Comparison of ENCODE assay signal across 8 cellular contexts in the genomic region with DNA sequence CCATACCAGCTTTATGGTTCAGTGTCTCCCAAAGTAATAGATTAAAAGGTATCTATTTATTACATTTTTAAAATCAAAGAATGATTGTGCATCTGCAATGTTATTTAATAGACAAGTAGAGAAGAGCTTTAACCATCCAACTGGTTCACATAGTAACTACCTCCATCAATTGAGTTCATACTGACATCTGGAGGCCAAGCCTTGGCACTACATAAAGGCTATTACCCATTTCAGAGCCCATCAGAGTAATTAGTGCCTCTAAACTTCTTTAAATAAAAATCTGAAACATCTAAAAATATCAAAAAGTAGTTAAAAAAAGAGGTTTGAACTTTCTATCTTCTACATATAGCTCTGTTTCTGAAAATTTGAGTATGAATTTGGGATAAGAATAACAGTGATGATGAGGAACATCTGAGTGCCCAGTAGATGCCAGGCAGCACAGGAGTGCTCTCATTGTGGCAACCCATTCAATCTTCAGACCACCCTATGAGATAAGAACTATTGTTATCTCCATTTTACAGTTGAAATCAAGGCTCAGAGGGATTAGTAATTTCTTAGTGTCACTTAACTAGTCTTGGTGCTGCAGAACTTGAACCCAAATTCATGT.
DNase-seq lines count a peak whose midpoint lies in the region; ATAC-seq, FAIRE-seq and TF ChIP-seq lines count a peak whose summit lies in the region.

No MANE protein-coding gene starts in this region.

- H3K36me3 ChIP-seq in parathyroid adenoma (ENCODE audit: control insufficient read depth, insufficient read depth, low read length) = peaks cover 3% of the 10 kb centered on the region

- intact Hi-C loops in posterior vena cava (cut with DNase I) = loop anchor here (10.0 kb wide), 1 partner anchor 551 kb away; no protein-coding TSS in a partner anchor

- no peaks in the 10 kb centered on the region for H3K9me3 ChIP-seq in parathyroid adenoma (ENCODE audit: control insufficient read depth, low read length)

- H3K27ac ChIP-seq in parathyroid adenoma = no peak overlapping the region

- no peak overlapping the region for H3K4me2 ChIP-seq in parathyroid adenoma (ENCODE audit: low read length)

- no peaks in the 10 kb centered on the region for H3K4me1 ChIP-seq in parathyroid adenoma

- peaks cover 11% of the 10 kb centered on the region for H3K36me3 Mint-ChIP-seq in WTC11

- H3K4me3 ChIP-seq in fibroblast of villous mesenchyme (ENCODE audit: low read depth, low read length) (no peak overlapping the region), parathyroid adenoma (ENCODE audit: low read depth, low read length) (no peak overlapping the region)

- CTCF ChIA-PET in WTC11 (lab: Charles Lee) = interaction anchor here (0.5 to 1.5 kb wide), 10 partner anchors 27 to 554 kb away, joined by 3 to 8 read pairs (median 4); no protein-coding TSS in a partner anchor

- H3K27me3 Mint-ChIP-seq in WTC11 (ENCODE audit: low read depth) = no peaks in the 10 kb centered on the region; the same call in 1 of the 2 replicates

- FAIRE-seq in G401.6 (lab: Jason Lieb, UNC) = peak; percentile 72

- POLR2A ChIA-PET in WTC11 (lab: Charles Lee) = no interaction called here

- TF ChIP-seq CTCF in WTC11 (IDR thresholded peaks at IDR 0.05) (no peak), fibroblast of villous mesenchyme (IDR thresholded peaks at IDR 0.05; ENCODE audit: insufficient read depth, low read depth, low read length) (peak; percentile 79), parathyroid adenoma (IDR thresholded peaks at IDR 0.05) (peak; percentile 78)

- DNase-seq in 8988T (peak; percentile 37), NCI-H1694 (lab: John Stamatoyannopoulos, UW) (peak; percentile 36), WTC11 (ENCODE audit: low spot score) (peak; percentile 28), fibroblast of villous mesenchyme (ENCODE audit: low read depth) (peak; percentile 66), posterior vena cava (ENCODE audit: low spot score) (no peak)

- peaks cover 20% of the 10 kb centered on the region for H3K9me3 Mint-ChIP-seq in WTC11

- H3K4me3 Mint-ChIP-seq in WTC11 = no peak overlapping the region

- H2AFZ ChIP-seq in parathyroid adenoma = no peak overlapping the region

- H3K27me3 ChIP-seq in parathyroid adenoma (ENCODE audit: control insufficient read depth, insufficient read depth, low read length) = no peaks in the 10 kb centered on the region

- H3K79me2 ChIP-seq in parathyroid adenoma = no peaks in the 10 kb centered on the region

- H3K9ac ChIP-seq in parathyroid adenoma = no peak overlapping the region

- no peaks in the 10 kb centered on the region for H3K4me1 Mint-ChIP-seq in WTC11

- H3K27ac Mint-ChIP-seq in WTC11 = no peak overlapping the region

- ATAC-seq in HG02623 (IDR thresholded peaks at IDR 0.05; ENCODE audit: unreplicated experiment) (peak; percentile 55), WTC11 (peak; percentile 85)

TF ChIP-seq in WTC11, 78 proteins besides CTCF, POLR2A, EP300 and RAD21:
- no peak for TF ChIP-seq CREM (CRISPR knock-in tag; IDR thresholded peaks at IDR 0.05)
- TF ChIP-seq, protein P1, sequence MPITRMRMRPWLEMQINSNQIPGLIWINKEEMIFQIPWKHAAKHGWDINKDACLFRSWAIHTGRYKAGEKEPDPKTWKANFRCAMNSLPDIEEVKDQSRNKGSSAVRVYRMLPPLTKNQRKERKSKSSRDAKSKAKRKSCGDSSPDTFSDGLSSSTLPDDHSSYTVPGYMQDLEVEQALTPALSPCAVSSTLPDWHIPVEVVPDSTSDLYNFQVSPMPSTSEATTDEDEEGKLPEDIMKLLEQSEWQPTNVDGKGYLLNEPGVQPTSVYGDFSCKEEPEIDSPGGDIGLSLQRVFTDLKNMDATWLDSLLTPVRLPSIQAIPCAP (CRISPR knock-in tag; IDR thresholded peaks at IDR 0.05) = no peak
- TF ChIP-seq TEAD1 (CRISPR knock-in tag; IDR thresholded peaks at IDR 0.05) = no peak
- no peak for TF ChIP-seq NR3C1 (CRISPR knock-in tag; conservative IDR thresholded peaks at IDR 0.05; ENCODE audit: low read depth)
- no peak for TF ChIP-seq CREB1 (CRISPR knock-in tag; IDR thresholded peaks at IDR 0.05)
- TF ChIP-seq, protein P2, sequence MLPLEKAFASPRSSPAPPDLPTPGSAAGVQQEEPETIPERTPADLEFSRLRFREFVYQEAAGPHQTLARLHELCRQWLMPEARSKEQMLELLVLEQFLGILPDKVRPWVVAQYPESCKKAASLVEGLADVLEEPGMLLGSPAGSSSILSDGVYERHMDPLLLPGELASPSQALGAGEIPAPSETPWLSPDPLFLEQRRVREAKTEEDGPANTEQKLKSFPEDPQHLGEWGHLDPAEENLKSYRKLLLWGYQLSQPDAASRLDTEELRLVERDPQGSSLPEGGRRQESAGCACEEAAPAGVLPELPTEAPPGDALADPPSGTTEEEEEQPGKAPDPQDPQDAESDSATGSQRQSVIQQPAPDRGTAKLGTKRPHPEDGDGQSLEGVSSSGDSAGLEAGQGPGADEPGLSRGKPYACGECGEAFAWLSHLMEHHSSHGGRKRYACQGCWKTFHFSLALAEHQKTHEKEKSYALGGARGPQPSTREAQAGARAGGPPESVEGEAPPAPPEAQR (CRISPR knock-in tag; IDR thresholded peaks at IDR 0.05) = no peak
- TF ChIP-seq ELF4 (CRISPR knock-in tag; IDR thresholded peaks at IDR 0.05; ENCODE audit: low read depth) = no peak
- no peak for TF ChIP-seq NFATC4 (CRISPR knock-in tag; IDR thresholded peaks at IDR 0.05)
- TF ChIP-seq, protein P3, sequence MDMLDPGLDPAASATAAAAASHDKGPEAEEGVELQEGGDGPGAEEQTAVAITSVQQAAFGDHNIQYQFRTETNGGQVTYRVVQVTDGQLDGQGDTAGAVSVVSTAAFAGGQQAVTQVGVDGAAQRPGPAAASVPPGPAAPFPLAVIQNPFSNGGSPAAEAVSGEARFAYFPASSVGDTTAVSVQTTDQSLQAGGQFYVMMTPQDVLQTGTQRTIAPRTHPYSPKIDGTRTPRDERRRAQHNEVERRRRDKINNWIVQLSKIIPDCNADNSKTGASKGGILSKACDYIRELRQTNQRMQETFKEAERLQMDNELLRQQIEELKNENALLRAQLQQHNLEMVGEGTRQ (CRISPR knock-in tag; IDR thresholded peaks at IDR 0.05) = no peak
- no peak for TF ChIP-seq JAZF1 (CRISPR knock-in tag; IDR thresholded peaks at IDR 0.05)
- no peak for TF ChIP-seq ESRRA (CRISPR knock-in tag; IDR thresholded peaks at IDR 0.05; ENCODE audit: borderline replicate concordance)
- TF ChIP-seq EMX1 (CRISPR knock-in tag; IDR thresholded peaks at IDR 0.05) = no peak
- TF ChIP-seq, protein P4, sequence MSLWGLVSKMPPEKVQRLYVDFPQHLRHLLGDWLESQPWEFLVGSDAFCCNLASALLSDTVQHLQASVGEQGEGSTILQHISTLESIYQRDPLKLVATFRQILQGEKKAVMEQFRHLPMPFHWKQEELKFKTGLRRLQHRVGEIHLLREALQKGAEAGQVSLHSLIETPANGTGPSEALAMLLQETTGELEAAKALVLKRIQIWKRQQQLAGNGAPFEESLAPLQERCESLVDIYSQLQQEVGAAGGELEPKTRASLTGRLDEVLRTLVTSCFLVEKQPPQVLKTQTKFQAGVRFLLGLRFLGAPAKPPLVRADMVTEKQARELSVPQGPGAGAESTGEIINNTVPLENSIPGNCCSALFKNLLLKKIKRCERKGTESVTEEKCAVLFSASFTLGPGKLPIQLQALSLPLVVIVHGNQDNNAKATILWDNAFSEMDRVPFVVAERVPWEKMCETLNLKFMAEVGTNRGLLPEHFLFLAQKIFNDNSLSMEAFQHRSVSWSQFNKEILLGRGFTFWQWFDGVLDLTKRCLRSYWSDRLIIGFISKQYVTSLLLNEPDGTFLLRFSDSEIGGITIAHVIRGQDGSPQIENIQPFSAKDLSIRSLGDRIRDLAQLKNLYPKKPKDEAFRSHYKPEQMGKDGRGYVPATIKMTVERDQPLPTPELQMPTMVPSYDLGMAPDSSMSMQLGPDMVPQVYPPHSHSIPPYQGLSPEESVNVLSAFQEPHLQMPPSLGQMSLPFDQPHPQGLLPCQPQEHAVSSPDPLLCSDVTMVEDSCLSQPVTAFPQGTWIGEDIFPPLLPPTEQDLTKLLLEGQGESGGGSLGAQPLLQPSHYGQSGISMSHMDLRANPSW (CRISPR knock-in tag; conservative IDR thresholded peaks at IDR 0.05; ENCODE audit: low read depth) = no peak
- TF ChIP-seq TEAD4 (CRISPR knock-in tag; IDR thresholded peaks at IDR 0.05) = no peak
